ENCODE assay signal across 8 cellular contexts in the genomic region with DNA sequence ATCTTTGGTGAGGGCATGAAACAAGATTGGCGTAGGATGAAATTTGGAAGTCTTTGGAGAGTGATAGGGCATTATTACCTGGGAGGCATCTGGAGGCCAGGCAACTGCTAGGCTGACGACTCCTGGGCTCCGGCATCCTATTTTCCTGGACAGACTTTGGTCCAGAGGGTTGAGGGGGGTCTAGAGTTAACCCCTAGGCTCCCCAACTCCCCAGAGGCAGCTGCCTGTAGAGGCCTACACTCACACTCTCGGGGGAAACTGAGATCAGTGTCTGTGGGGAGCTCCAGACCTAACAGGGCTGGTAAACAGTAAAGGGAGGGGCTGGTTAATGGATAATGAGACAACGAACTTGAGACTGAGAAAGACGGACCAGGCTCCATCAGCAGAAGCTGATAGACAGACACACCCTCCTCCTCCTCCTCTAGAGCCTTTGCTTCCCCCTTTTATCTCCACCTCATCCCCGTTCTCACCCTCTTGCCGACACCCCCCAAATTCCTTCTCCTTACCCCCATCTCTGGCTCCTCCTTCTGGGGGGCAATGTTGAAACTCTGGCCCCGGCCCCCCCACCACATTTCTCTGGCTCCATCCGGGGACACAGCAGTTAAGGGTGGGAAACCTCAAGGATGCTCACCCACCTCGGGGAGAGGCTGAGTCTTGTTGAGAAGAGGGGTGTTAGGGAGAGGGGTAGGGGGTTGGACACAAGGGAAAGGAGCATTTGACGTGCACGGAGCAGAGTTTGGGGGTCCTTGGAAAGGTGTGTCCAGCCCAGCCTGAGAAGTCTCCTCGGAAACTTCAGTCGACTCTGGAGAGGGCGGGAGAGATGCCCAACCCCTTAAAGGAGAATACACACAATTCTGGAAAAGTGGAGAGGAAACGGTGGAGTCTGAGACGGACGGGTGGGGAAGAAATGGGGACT. TPM values are rescaled to one million over a fixed set of nuclear protein-coding genes. Genes with fewer than 3 reads are reported as not detected.
DNase-seq lines count a peak whose midpoint lies in the region; ATAC-seq, FAIRE-seq and TF ChIP-seq lines count a peak whose summit lies in the region.

A gene with protein sequence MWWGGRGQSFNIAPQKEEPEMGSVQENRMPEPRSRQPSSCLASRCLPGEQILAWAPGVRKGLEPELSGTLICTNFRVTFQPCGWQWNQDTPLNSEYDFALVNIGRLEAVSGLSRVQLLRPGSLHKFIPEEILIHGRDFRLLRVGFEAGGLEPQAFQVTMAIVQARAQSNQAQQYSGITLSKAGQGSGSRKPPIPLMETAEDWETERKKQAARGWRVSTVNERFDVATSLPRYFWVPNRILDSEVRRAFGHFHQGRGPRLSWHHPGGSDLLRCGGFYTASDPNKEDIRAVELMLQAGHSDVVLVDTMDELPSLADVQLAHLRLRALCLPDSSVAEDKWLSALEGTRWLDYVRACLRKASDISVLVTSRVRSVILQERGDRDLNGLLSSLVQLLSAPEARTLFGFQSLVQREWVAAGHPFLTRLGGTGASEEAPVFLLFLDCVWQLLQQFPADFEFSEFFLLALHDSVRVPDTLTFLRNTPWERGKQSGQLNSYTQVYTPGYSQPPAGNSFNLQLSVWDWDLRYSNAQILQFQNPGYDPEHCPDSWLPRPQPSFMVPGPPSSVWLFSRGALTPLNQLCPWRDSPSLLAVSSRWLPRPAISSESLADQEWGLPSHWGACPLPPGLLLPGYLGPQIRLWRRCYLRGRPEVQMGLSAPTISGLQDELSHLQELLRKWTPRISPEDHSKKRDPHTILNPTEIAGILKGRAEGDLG (minus strand): TSS at position 804 of the 916 bp plus-strand sequence. CDS start 232 bp downstream, at position 572.

- H4K20me1 ChIP-seq in K562 (replicated peaks; ENCODE audit: control insufficient read depth, insufficient read depth, low read length) = no peaks in the 10 kb centered on the region

- H3K4me3 ChIP-seq in AG04450 (ENCODE audit: low read depth, low read length) = peak within 1 kb of the TSS; percentile 89
- H3K4me3 ChIP-seq in HUES48 (ENCODE audit: low read depth, low read length) = peak within 1 kb of the TSS; percentile 53
- H3K4me3 ChIP-seq in K562 = peak within 1 kb of the TSS; percentile 26
- no peak within 1 kb of the TSS for H3K4me3 ChIP-seq in WERI-Rb-1 (ENCODE audit: low read depth, low read length)
- H3K4me3 ChIP-seq in BE2C (ENCODE audit: low read depth, low read length) = no peak within 1 kb of the TSS

- in situ Hi-C loops in K562 (cut with MboI) = no loop called here

- ATAC-seq in K562 = peak; percentile 65

- H3K36me3 ChIP-seq in HUES48 (ENCODE audit: control insufficient read depth, insufficient read depth, low read length) (no peaks in the 10 kb centered on the region), K562 (ENCODE audit: control insufficient read depth, insufficient read depth, low read length) (no peaks in the 10 kb centered on the region), WERI-Rb-1 (no peaks in the 10 kb centered on the region), BE2C (no peaks in the 10 kb centered on the region)

- H2AFZ ChIP-seq in K562 (ENCODE audit: low read depth, low read length) = peak within 1 kb of the TSS; percentile 75

- H3K4me1 ChIP-seq in HUES48 (ENCODE audit: control insufficient read depth, insufficient read depth, low read length) (peaks cover 27% of the 10 kb centered on the region), K562 (replicated peaks in 1 of 2; ENCODE audit: control insufficient read depth in 2 of 2, insufficient read depth in 2 of 2, low read length in 2 of 2) (peaks cover 23 to 39% of the 10 kb centered on the region in 2 experiments), BE2C (peaks cover 8% of the 10 kb centered on the region)

- TF ChIP-seq POLR2A in K562 (conservative IDR thresholded peaks at IDR 0.05) = no peak

- H3K9me3 ChIP-seq in AG04450 (ENCODE audit: control insufficient read depth, insufficient read depth, low read length) = no peaks in the 10 kb centered on the region
- H3K9me3 ChIP-seq in HUES48 (ENCODE audit: control insufficient read depth, insufficient read depth, low read length) = no peaks in the 10 kb centered on the region
- no peaks in the 10 kb centered on the region for H3K9me3 ChIP-seq in K562 (replicated peaks; ENCODE audit: control insufficient read depth, insufficient read depth, low read depth, low read length)
- H3K9me3 ChIP-seq in WERI-Rb-1 (ENCODE audit: severe bottlenecking) = no peaks in the 10 kb centered on the region
- H3K9me3 ChIP-seq in BE2C = no peaks in the 10 kb centered on the region

- CTCF ChIA-PET in AG04450 (lab: Charles Lee) = no interaction called here
- CTCF ChIA-PET in K562 (lab: Yijun Ruan, JAX; ENCODE audit: low intra/inter-chr PET ratio) = no interaction called here

- POLR2A ChIA-PET in AG04450 (lab: Yijun Ruan, JAX) = interaction anchor here (0.7 to 3.0 kb wide), 2 partner anchors 49 to 251 kb away, joined by 4 to 14 read pairs; a partner anchor contains a TSS
- POLR2A ChIA-PET in K562 (lab: Yijun Ruan, JAX) = interaction anchor here (0.6 to 2.7 kb wide), 4 partner anchors 8 to 49 kb away, joined by 3 to 24 read pairs (median 3); a partner anchor contains a TSS

- no peaks in the 10 kb centered on the region for H3K9me1 ChIP-seq in K562 (ENCODE audit: control insufficient read depth, insufficient read depth, low read length)

- peak within 1 kb of the TSS; percentile 68 for H3K4me2 ChIP-seq in K562 (ENCODE audit: insufficient read depth, low read length)

- intact Hi-C loops in K562 (cut with micrococcal nuclease) = no loop called here

- peak; percentile 44 for FAIRE-seq in K562 (lab: Jason Lieb, UNC)

- no peak for TF ChIP-seq RAD21 in K562 (CRISPR knock-in tag; conservative IDR thresholded peaks at IDR 0.05 in 1 of 2, IDR thresholded peaks at IDR 0.05 in 1 of 2)

- no peaks in the 10 kb centered on the region for H3K79me2 ChIP-seq in K562 (ENCODE audit: control insufficient read depth, insufficient read depth, low read length)

- H3K9ac ChIP-seq in HUES48 (ENCODE audit: low read depth, low read length) (no peak within 1 kb of the TSS), K562 (ENCODE audit: insufficient read depth in 1 of 2, low read depth in 2 of 2, low read length in 2 of 2) (peak within 1 kb of the TSS; percentile 24 to 53)

- H3K27me3 ChIP-seq in AG04450 (ENCODE audit: control insufficient read depth, insufficient read depth, low read length) = no peaks in the 10 kb centered on the region
- H3K27me3 ChIP-seq in HUES48 (ENCODE audit: control insufficient read depth, insufficient read depth, low read length) = no peaks in the 10 kb centered on the region
- H3K27me3 ChIP-seq in K562 (ENCODE audit: control insufficient read depth in 2 of 2, insufficient read depth in 2 of 2, low read length in 2 of 2) = no peaks in the 10 kb centered on the region
- no peaks in the 10 kb centered on the region for H3K27me3 ChIP-seq in WERI-Rb-1 (ENCODE audit: insufficient read depth, low read depth, severe bottlenecking)
- H3K27me3 ChIP-seq in BE2C = no peaks in the 10 kb centered on the region

- no peak for TF ChIP-seq EP300 in K562 (IDR thresholded peaks at IDR 0.05; ENCODE audit: low read length)

- WGBS in K562 (ENCODE audit: insufficient coverage, low coverage, missing lambda C conversion rate) = 19% methylated on average over 18 of the region's 19 CpGs

- H3K27ac ChIP-seq in AG04450 (ENCODE audit: low read depth, low read length) = peak within 1 kb of the TSS; percentile 25
- H3K27ac ChIP-seq in HUES48 (ENCODE audit: low read depth, low read length) = peak within 1 kb of the TSS; percentile 46
- H3K27ac ChIP-seq in K562 (ENCODE audit: extremely low read depth, low read depth, low read length) = no peak within 1 kb of the TSS
- H3K27ac ChIP-seq in WERI-Rb-1 = no peak within 1 kb of the TSS

- no peak for DNase-seq in AG04450 (ENCODE audit: low read depth, low spot score)
- peak in 3 of 4 experiments; percentile 51 to 54 (median 52) for DNase-seq in K562 (ENCODE audit: extremely low read depth in 1 of 4, low spot score in 3 of 4)
- DNase-seq in islet precursor cell = peak; percentile 71
- DNase-seq in stromal cell of bone marrow (ENCODE audit: low read depth) = peak; percentile 35
- DNase-seq in WERI-Rb-1 = no peak
- no peak for DNase-seq in pons (ENCODE audit: low spot score)
- no peak for DNase-seq in BE2C

- TF ChIP-seq CTCF in AG04450 (IDR thresholded peaks at IDR 0.05; ENCODE audit: low read depth, low read length) = no peak
- no peak for TF ChIP-seq CTCF in K562 (IDR thresholded peaks at IDR 0.05 in 2 of 3, conservative IDR thresholded peaks at IDR 0.05 in 1 of 3; ENCODE audit: insufficient read depth in 2 of 3, low read depth in 1 of 3, low read length in 3 of 3)
- no peak for TF ChIP-seq CTCF in WERI-Rb-1 (IDR thresholded peaks at IDR 0.05; ENCODE audit: low read depth, low read length)
- no peak for TF ChIP-seq CTCF in BE2C (IDR thresholded peaks at IDR 0.05; ENCODE audit: low read depth, low read length)

- BruUV-seq in K562 (replicated peaks; lab: Mats Ljungman, UMichigan) = no TSS peak

RNA-seq across cellular contexts. Expression of the gene that starts here (rescaled TPM):
- polyA plus RNA-seq in AG04450 (2011; rRNA removed) (13.9 and 17.0 TPM in 2 replicates), K562 (2011; rRNA removed) (1.6 and 1.8 TPM in 2 replicates), K562 (2014; fragmentation: Illumina TruSeq; extraction: Trizol) (0.73 and 0.76 TPM in 2 replicates), K562 (2014; fragmentation: Nextera tagmentation; extraction: Ambion mirVana) (under 1 TPM; 0.34 to 0.45 TPM), K562 (2014; rRNA removed) (0.60 and 1.0 TPM in 2 replicates)
- 20.1 and 21.4 TPM in 2 replicates for polyA minus RNA-seq in AG04450 (2011; rRNA and poly(A)+ RNA removed)
- 9.3 and 16.8 TPM in 2 replicates for total RNA-seq in K562 (2011; cell fraction: chromatin; rRNA removed; ENCODE audit: low replicate concordance)
- total RNA-seq in K562 (2011; cell fraction: nucleolus; rRNA removed) = 6.4 and 6.7 TPM in 2 replicates
- 7.7 and 8.3 TPM in 2 replicates for total RNA-seq in K562 (2011; cell fraction: nucleoplasm; rRNA removed)
- total RNA-seq in K562 (2014; rRNA removed) (0.09 and 0.53 TPM in 2 replicates), K562 (2014; rRNA removed; fragmentation: Illumina TruSeq; extraction: Trizol) (0.38 and 0.51 TPM in 2 replicates), K562 (2015; rRNA removed; fragmentation: Illumina TruSeq; extraction: Trizol) (0.38 and 0.40 TPM in 2 replicates), K562 (2021) (0.56 and 1.3 TPM in 2 replicates)
- 1.3 and 2.3 TPM in 2 replicates for polyA plus RNA-seq in K562 (2011; cell fraction: cytosol; rRNA removed)
- polyA plus RNA-seq in K562 (2011; cell fraction: nucleus; rRNA removed) = 12.2 and 13.9 TPM in 2 replicates
- 0.74 and 1.2 TPM in 2 replicates for polyA plus RNA-seq in K562 (2012)
- 0.96 and 1.8 TPM in 2 replicates for polyA minus RNA-seq in K562 (2011; rRNA and poly(A)+ RNA removed)
- polyA minus RNA-seq in K562 (2011; cell fraction: cytosol; rRNA and poly(A)+ RNA removed) = 1.1 TPM in 1 of 2 replicates, not detected in the other
- 3.4 and 3.6 TPM in 2 replicates for polyA minus RNA-seq in K562 (2011; cell fraction: nucleus; rRNA and poly(A)+ RNA removed)
- polyA plus RNA-seq in BE2C (2012; ENCODE audit: insufficient read depth, insufficient read length, low read depth) = 4.4 TPM

Comparison
In these comparisons a context has a peak if more than half of its experiments do, and no peak if none do; other contexts are left out.
1. DNase-seq: peak in K562 (3 of 4), islet precursor cell (single experiment) and stromal cell of bone marrow (single experiment); none in AG04450 (single experiment), WERI-Rb-1 (single experiment), pons (single experiment) and BE2C (single experiment).
2. H3K27ac ChIP-seq: peak in AG04450 (single experiment) and HUES48 (single experiment); none in K562 (single experiment) and WERI-Rb-1 (single experiment).
3. H3K4me3 ChIP-seq: peak in AG04450 (single experiment), HUES48 (single experiment) and K562 (single experiment); none in WERI-Rb-1 (single experiment) and BE2C (single experiment).